Comparison of ENCODE assay signal across 9 cellular contexts in genomic region chr14:35229495-35230089, GRCh38.
A peak's percentile ranks its signal among the peaks of the same experiment; 100 is the strongest.
DNase-seq lines count a peak whose midpoint lies in the region; ATAC-seq and TF ChIP-seq lines count a peak whose summit lies in the region.
"Had no signal": no experiment of that assay in that cellular context is flagged by ENCODE, and none has a peak within 500 bp of the region (broad histone marks: within the 10 kb centered on the region; RNA-seq: fewer than 3 reads in every experiment).

No MANE protein-coding gene starts in this region.

- peak; percentile 11 to 32 for TF ChIP-seq CTCF in Caco-2 (IDR thresholded peaks at IDR 0.05; ENCODE audit: insufficient read depth in 1 of 2, low read depth in 1 of 2, low read length in 1 of 2, severe bottlenecking in 1 of 2, unreplicated experiment in 1 of 2)
- TF ChIP-seq CTCF in kidney epithelial cell (IDR thresholded peaks at IDR 0.05; ENCODE audit: insufficient read depth, low read length, poor library complexity, severe bottlenecking), result peak; percentile 13
- TF ChIP-seq CTCF in lower leg skin (IDR thresholded peaks at IDR 0.05), result no peak

- no peak overlapping the region for H3K27ac Mint-ChIP-seq in Caco-2 (ENCODE audit: unreplicated experiment)
- H3K27ac Mint-ChIP-seq in activated naive CD4-positive, alpha-beta T cell treated with anti-CD3 and anti-CD28 coated beads, Interleukin-2, amount 10 ng/mL, durations not matched to agents 7 days and 5 days, result no peak overlapping the region

- no peaks in the 10 kb centered on the region for H3K27me3 ChIP-seq in Caco-2 (replicated peaks; ENCODE audit: control insufficient read depth, insufficient read depth, low read length)
- no peaks in the 10 kb centered on the region for H3K27me3 ChIP-seq in kidney epithelial cell (ENCODE audit: control insufficient read depth, insufficient read depth, low read length)

- POLR2A ChIA-PET in Caco-2 (lab: Charles Lee), result no interaction called here

- no peak for ATAC-seq in HG02678 (IDR thresholded peaks at IDR 0.05; ENCODE audit: unreplicated experiment)

- no peaks in the 10 kb centered on the region for H3K27me3 Mint-ChIP-seq in Caco-2 (ENCODE audit: insufficient read depth, unreplicated experiment)
- H3K27me3 Mint-ChIP-seq in activated naive CD4-positive, alpha-beta T cell treated with anti-CD3 and anti-CD28 coated beads, Interleukin-2, amount 10 ng/mL, durations not matched to agents 7 days and 5 days, result no peaks in the 10 kb centered on the region

- H3K9me3 ChIP-seq in Caco-2, result no peaks in the 10 kb centered on the region

- no peak for DNase-seq in Caco-2
- DNase-seq in HT-29 (ENCODE audit: low spot score), result peak; percentile 35
- DNase-seq in SK-MEL-5 (ENCODE audit: low read depth, low spot score), result peak; percentile 63
- no peak for DNase-seq in kidney epithelial cell (ENCODE audit: low read depth)
- DNase-seq in lower leg skin (ENCODE audit: low spot score in 2 of 2), result no peak
- no peak for DNase-seq in activated naive CD4-positive, alpha-beta T cell treated with anti-CD3 and anti-CD28 coated beads, Interleukin-2, amount 10 ng/mL, durations not matched to agents 7 days and 5 days
- no peak for DNase-seq in NCI-H2196 (lab: John Stamatoyannopoulos, UW; ENCODE audit: unreplicated experiment)
- DNase-seq: posterior cingulate gyrus had no signal

- CTCF ChIA-PET in Caco-2 (lab: Charles Lee), result interaction anchor here (0.7 to 2.1 kb wide), 3 partner anchors 14 to 175 kb away, joined by 5 to 8 read pairs (median 6); partner anchors contain the start of genes NFKBIA and PSMA6
- CTCF ChIA-PET in activated naive CD4-positive, alpha-beta T cell treated with anti-CD3 and anti-CD28 coated beads, Interleukin-2, amount 10 ng/mL, durations not matched to agents 7 days and 5 days (lab: Charles Lee), result interaction anchor here (0.6 to 7.5 kb wide), 25 partner anchors 12 to 514 kb away, joined by 3 to 65 read pairs (median 3); partner anchors contain the start of gene NFKBIA

- no peak for TF ChIP-seq POLR2A in lower leg skin (IDR thresholded peaks at IDR 0.05)

- intact Hi-C loops in Caco-2 (cut with micrococcal nuclease; ENCODE audit: unreplicated experiment), result loop anchor here (1.0 to 5.0 kb wide), 2 partner anchors 63 to 178 kb away; partner anchors contain the start of gene PSMA6
- intact Hi-C loops in lower leg skin (cut with DNase I; ENCODE audit: low total_unique reads), result loop anchor here (10.0 kb wide), 1 partner anchor 175 kb away; the partner anchor contains the start of gene NFKBIA

- H3K4me3 Mint-ChIP-seq in Caco-2 (ENCODE audit: unreplicated experiment), result no peak overlapping the region
- no peak overlapping the region for H3K4me3 Mint-ChIP-seq in activated naive CD4-positive, alpha-beta T cell treated with anti-CD3 and anti-CD28 coated beads, Interleukin-2, amount 10 ng/mL, durations not matched to agents 7 days and 5 days

- H3K36me3 ChIP-seq in Caco-2 (ENCODE audit: control insufficient read depth, insufficient read depth, low read length) (no peaks in the 10 kb centered on the region), kidney epithelial cell (ENCODE audit: control insufficient read depth, insufficient read depth, low read length) (no peaks in the 10 kb centered on the region)

- no peaks in the 10 kb centered on the region for H3K36me3 Mint-ChIP-seq in Caco-2 (ENCODE audit: insufficient read depth, unreplicated experiment)
- no peaks in the 10 kb centered on the region for H3K36me3 Mint-ChIP-seq in activated naive CD4-positive, alpha-beta T cell treated with anti-CD3 and anti-CD28 coated beads, Interleukin-2, amount 10 ng/mL, durations not matched to agents 7 days and 5 days

- WGBS in lower leg skin, 2 donors, result 83 to 87% methylated on average over 3 of the region's 3 CpGs

- no TSS peak for BruUV-seq in Caco-2 (replicated peaks; lab: Mats Ljungman, UMichigan)

- in situ Hi-C loops in SK-MEL-5 (cut with HindIII; ENCODE audit: low pct_unique_long_range_greater_than_20kb, low sequenced_read_pairs), result no loop called here

- no peaks in the 10 kb centered on the region for H3K9me3 Mint-ChIP-seq in Caco-2 (ENCODE audit: unreplicated experiment)
- no peaks in the 10 kb centered on the region for H3K9me3 Mint-ChIP-seq in activated naive CD4-positive, alpha-beta T cell treated with anti-CD3 and anti-CD28 coated beads, Interleukin-2, amount 10 ng/mL, durations not matched to agents 7 days and 5 days

- H3K4me1 ChIP-seq in Caco-2, result no peaks in the 10 kb centered on the region

- H3K4me3 ChIP-seq in Caco-2 (ENCODE audit: low read depth, low read length), result no peak overlapping the region
- H3K4me3 ChIP-seq in kidney epithelial cell (ENCODE audit: low read depth, low read length), result no peak overlapping the region
- H3K4me3 ChIP-seq in lower leg skin (ENCODE audit: low read depth, poor library complexity, severe bottlenecking), result no peak overlapping the region

- H3K4me1 Mint-ChIP-seq in Caco-2 (ENCODE audit: low read depth, unreplicated experiment), result no peaks in the 10 kb centered on the region
- peaks cover 20% of the 10 kb centered on the region for H3K4me1 Mint-ChIP-seq in activated naive CD4-positive, alpha-beta T cell treated with anti-CD3 and anti-CD28 coated beads, Interleukin-2, amount 10 ng/mL, durations not matched to agents 7 days and 5 days

Comparison
In these comparisons a context has a peak if more than half of its experiments do, and no peak if none do; other contexts are left out.
1. DNase-seq: peak in HT-29 (single experiment) and SK-MEL-5 (single experiment); none in Caco-2 (0 of 2), kidney epithelial cell (single experiment), lower leg skin (0 of 2), activated naive CD4-positive, alpha-beta T cell treated with anti-CD3 and anti-CD28 coated beads, Interleukin-2, amount 10 ng/mL, durations not matched to agents 7 days and 5 days (single experiment) and NCI-H2196 (single experiment).
2. CTCF ChIP-seq: peak in Caco-2 (2 of 2) and kidney epithelial cell (single experiment); none in lower leg skin (0 of 3).